8 cellular contexts compared by ENCODE assay signal in genomic region chr17:47776330-47777197, GRCh38. TPM values are rescaled to one million over a fixed set of nuclear protein-coding genes. Genes with fewer than 3 reads are reported as not detected.
A peak's percentile ranks its signal among the peaks of the same experiment; 100 is the strongest.
DNase-seq lines count a peak whose midpoint lies in the region; ATAC-seq, FAIRE-seq and TF ChIP-seq lines count a peak whose summit lies in the region.

No MANE protein-coding gene starts in this region.

- POLR2A ChIA-PET in A549 (lab: Yijun Ruan, JAX) = no interaction called here
- POLR2A ChIA-PET in endothelial cell of umbilical vein (lab: Charles Lee) = no interaction called here

- H3K4me3 ChIP-seq in A549 = no peak overlapping the region
- no peak overlapping the region for H3K4me3 ChIP-seq in WERI-Rb-1 (ENCODE audit: low read depth, low read length)
- H3K4me3 ChIP-seq in endothelial cell of umbilical vein (replicated peaks in 1 of 3; ENCODE audit: insufficient read depth in 1 of 3, low read depth in 1 of 3, low read length in 3 of 3) = no peak overlapping the region

- H2AFZ ChIP-seq in endothelial cell of umbilical vein (ENCODE audit: low read depth, low read length) = no peak overlapping the region

- TF ChIP-seq CTCF in A549 (IDR thresholded peaks at IDR 0.05) (peak; percentile 83), WERI-Rb-1 (IDR thresholded peaks at IDR 0.05; ENCODE audit: low read depth, low read length) (peak; percentile 82), endothelial cell of umbilical vein (IDR thresholded peaks at IDR 0.05; ENCODE audit: extremely low read depth in 1 of 2, insufficient read depth in 1 of 2, low read depth in 1 of 2, low read length in 2 of 2) (peak; percentile 57 to 72), neural crest cell (conservative IDR thresholded peaks at IDR 0.05) (peak; percentile 76)

- H3K27ac ChIP-seq in A549 (no peak overlapping the region), WERI-Rb-1 (no peak overlapping the region), endothelial cell of umbilical vein (ENCODE audit: insufficient read depth, low read depth, low read length) (no peak overlapping the region), caudate nucleus (ENCODE audit: low read depth, low read length) (no peak overlapping the region)

- peaks cover 63% of the 10 kb centered on the region for H3K27me3 Mint-ChIP-seq in neural crest cell (ENCODE audit: low read depth)

- H3K27me3 ChIP-seq in WERI-Rb-1 (ENCODE audit: insufficient read depth, low read depth, severe bottlenecking) = peaks cover 38% of the 10 kb centered on the region
- peaks cover 13 to 22% of the 10 kb centered on the region in 2 experiments for H3K27me3 ChIP-seq in endothelial cell of umbilical vein (ENCODE audit: control insufficient read depth in 2 of 2, insufficient read depth in 2 of 2, low read length in 2 of 2)

- BruUV-seq in endothelial cell of umbilical vein (replicated peaks; lab: Mats Ljungman, UMichigan) = no TSS peak

- DNase-seq in A549 (ENCODE audit: low read depth in 1 of 2, low spot score in 1 of 2) = peak; percentile 71 to 78
- DNase-seq in GF-D8 (lab: John Stamatoyannopoulos, UW) = peak; percentile 4
- DNase-seq in NCI-H187 treated with DMSO at 0.1 percent for 48 hours (lab: John Stamatoyannopoulos, UW) = peak; percentile 11
- peak; percentile 45 for DNase-seq in WERI-Rb-1
- peak; percentile 40 for DNase-seq in endothelial cell of umbilical vein (ENCODE audit: low read depth, low spot score)
- DNase-seq in neural crest cell (ENCODE audit: low read depth, low spot score) = peak; percentile 20
- no peak for DNase-seq in caudate nucleus (lab: John Stamatoyannopoulos, UW)

- peak; percentile 65 to 71 for TF ChIP-seq RAD21 in A549 (conservative IDR thresholded peaks at IDR 0.05 in 1 of 2, IDR thresholded peaks at IDR 0.05 in 1 of 2)

- no peak overlapping the region for H3K4me3 Mint-ChIP-seq in neural crest cell

- H3K79me2 ChIP-seq in endothelial cell of umbilical vein (ENCODE audit: control insufficient read depth, insufficient read depth, low read length) = no peaks in the 10 kb centered on the region

- CTCF ChIA-PET in A549 (lab: Yijun Ruan, JAX) = interaction anchor here (0.5 to 3.2 kb wide), 22 partner anchors 9 to 170 kb away, joined by 3 to 21 read pairs (median 4); no protein-coding TSS in a partner anchor
- CTCF ChIA-PET in endothelial cell of umbilical vein (lab: Charles Lee) = interaction anchor here (0.8 to 1.4 kb wide), 4 partner anchors 9 to 113 kb away, joined by 3 to 5 read pairs (median 4); partner anchors contain the start of genes LRRC46 and MRPL10

- no peak overlapping the region for H3K27ac Mint-ChIP-seq in neural crest cell (ENCODE audit: unreplicated experiment)

- H4K20me1 ChIP-seq in endothelial cell of umbilical vein (replicated peaks; ENCODE audit: control insufficient read depth, extremely low read depth, insufficient read depth, low read length) = no peaks in the 10 kb centered on the region

- ATAC-seq in A549 (peak; percentile 82 to 94), HG02973 (IDR thresholded peaks at IDR 0.05; ENCODE audit: unreplicated experiment) (no peak)

- peaks cover 4% of the 10 kb centered on the region; the same call in 2 of the 3 replicates for H3K9me3 ChIP-seq in A549
- peaks cover 3% of the 10 kb centered on the region for H3K9me3 ChIP-seq in WERI-Rb-1 (ENCODE audit: severe bottlenecking)
- no peaks in the 10 kb centered on the region for H3K9me3 ChIP-seq in endothelial cell of umbilical vein (replicated peaks; ENCODE audit: control insufficient read depth, insufficient read depth, low read length)

- H3K4me1 ChIP-seq in A549 = no peaks in the 10 kb centered on the region
- no peaks in the 10 kb centered on the region for H3K4me1 ChIP-seq in endothelial cell of umbilical vein (ENCODE audit: control insufficient read depth, extremely low read depth, insufficient read depth, low read length)

- FAIRE-seq in A549 (lab: Jason Lieb, UNC) = peak; percentile 98
- peak; percentile 72 for FAIRE-seq in endothelial cell of umbilical vein (lab: Jason Lieb, UNC)

- H3K4me1 Mint-ChIP-seq in neural crest cell = no peaks in the 10 kb centered on the region

- 28% methylated on average over 13 of the region's 14 CpGs for WGBS in A549 (ENCODE audit: missing lambda C conversion rate)

- no peak overlapping the region for H3K9ac ChIP-seq in endothelial cell of umbilical vein (replicated peaks; ENCODE audit: extremely low read depth, insufficient read depth, low read length)

- no peaks in the 10 kb centered on the region for H3K9me1 ChIP-seq in endothelial cell of umbilical vein (replicated peaks; ENCODE audit: control insufficient read depth, extremely low read depth, insufficient read depth, low read length)

- H3K36me3 ChIP-seq in WERI-Rb-1 = no peaks in the 10 kb centered on the region
- H3K36me3 ChIP-seq in endothelial cell of umbilical vein (ENCODE audit: control insufficient read depth in 2 of 2, extremely low read depth in 1 of 2, insufficient read depth in 2 of 2, low read length in 2 of 2) = no peaks in the 10 kb centered on the region

- intact Hi-C loops in endothelial cell of umbilical vein (cut with micrococcal nuclease) = loop anchor here (1.0 to 2.0 kb wide), 3 partner anchors 26 to 54 kb away; partner anchors contain the start of genes LRRC46, MRPL10 and OSBPL7

- no peaks in the 10 kb centered on the region for H3K36me3 Mint-ChIP-seq in neural crest cell (ENCODE audit: low read depth)

- TF ChIP-seq EP300 in A549 (IDR thresholded peaks at IDR 0.05) = no peak

- H3K9me3 Mint-ChIP-seq in neural crest cell = peaks cover 2% of the 10 kb centered on the region

- TF ChIP-seq POLR2A in A549 (IDR thresholded peaks at IDR 0.05; ENCODE audit: low read length) (no peak), endothelial cell of umbilical vein (IDR thresholded peaks at IDR 0.05; ENCODE audit: low read depth, low read length) (no peak)

- dilution Hi-C loops in endothelial cell of umbilical vein (cut with MboI; ENCODE audit: extremely low pct_ligation_motif_present, low sequenced_read_pairs) = no loop called here

- H3K4me2 ChIP-seq in A549 (no peak overlapping the region), endothelial cell of umbilical vein (ENCODE audit: insufficient read depth, low read length) (no peak overlapping the region)

RNA-seq across cellular contexts. Expression of gene TBX21, which starts 43.5 kb away (rescaled TPM):
- polyA plus RNA-seq in A549 (2011; rRNA removed) (0.03 TPM in 1 of 2 replicates, not detected in the other), A549 (2017; fragmentation: RNase III; extraction: RNeasy Plus Mini Kit Qiagen cat#74134 plus additional on column Dnase treatment) (0.04 TPM in 1 of 3 replicates, not detected in the others), endothelial cell of umbilical vein (not detected in 2 replicates)
- polyA plus RNA-seq in A549 (2012; cell fraction: cytosol; rRNA removed) = 0.04 TPM in 1 of 2 replicates, not detected in the other
- 0.02 TPM in 1 of 2 replicates, not detected in the other for polyA plus RNA-seq in A549 (2012; cell fraction: nucleus; rRNA removed)
- not detected in 2 replicates for polyA minus RNA-seq in A549 (2011; rRNA and poly(A)+ RNA removed)
- total RNA-seq in endothelial cell of umbilical vein (not detected in 2 replicates), neural crest cell (not detected in 2 replicates)
- not detected in 2 replicates for polyA plus RNA-seq in endothelial cell of umbilical vein (2011; cell fraction: cytosol; rRNA removed)
- not detected in 2 replicates for polyA plus RNA-seq in endothelial cell of umbilical vein (2011; cell fraction: nucleus; rRNA removed)
- not detected in 2 replicates for polyA plus RNA-seq in endothelial cell of umbilical vein (2012)
- not detected in 2 replicates for polyA minus RNA-seq in endothelial cell of umbilical vein
- polyA minus RNA-seq in endothelial cell of umbilical vein (2011; cell fraction: cytosol; rRNA and poly(A)+ RNA removed) = not detected
- polyA minus RNA-seq in endothelial cell of umbilical vein (2011; cell fraction: nucleus; rRNA and poly(A)+ RNA removed) = not detected in 2 replicates

RNA-seq across cellular contexts. Expression of gene OSBPL7, which starts 45.0 kb away (rescaled TPM):
- 7.0 and 7.1 TPM in 2 replicates for polyA plus RNA-seq in A549 (2011; rRNA removed)
- polyA plus RNA-seq in A549 (2012; cell fraction: cytosol; rRNA removed) = 9.2 and 11.9 TPM in 2 replicates
- 54.3 and 75.1 TPM in 2 replicates for polyA plus RNA-seq in A549 (2012; cell fraction: nucleus; rRNA removed)
- polyA plus RNA-seq in A549 (2017; fragmentation: RNase III; extraction: RNeasy Plus Mini Kit Qiagen cat#74134 plus additional on column Dnase treatment) = 11.4 to 16.9 TPM (median 15.4 TPM) in 3 replicates
- polyA minus RNA-seq in A549 (2011; rRNA and poly(A)+ RNA removed) = 14.2 and 14.7 TPM in 2 replicates
- 26.7 and 29.1 TPM in 2 replicates for total RNA-seq in endothelial cell of umbilical vein
- 16.2 and 19.2 TPM in 2 replicates for polyA plus RNA-seq in endothelial cell of umbilical vein
- polyA plus RNA-seq in endothelial cell of umbilical vein (2011; cell fraction: cytosol; rRNA removed) = 6.3 and 9.4 TPM in 2 replicates
- polyA plus RNA-seq in endothelial cell of umbilical vein (2011; cell fraction: nucleus; rRNA removed) = 114 and 121 TPM in 2 replicates
- polyA plus RNA-seq in endothelial cell of umbilical vein (2012) = 14.8 and 18.8 TPM in 2 replicates
- 16.9 and 17.6 TPM in 2 replicates for polyA minus RNA-seq in endothelial cell of umbilical vein
- polyA minus RNA-seq in endothelial cell of umbilical vein (2011; cell fraction: cytosol; rRNA and poly(A)+ RNA removed) = 3.6 TPM
- polyA minus RNA-seq in endothelial cell of umbilical vein (2011; cell fraction: nucleus; rRNA and poly(A)+ RNA removed) = 25.0 and 35.9 TPM in 2 replicates
- 14.3 and 14.6 TPM in 2 replicates for total RNA-seq in neural crest cell

RNA-seq across cellular contexts. Expression of gene MRPL10, which starts 54.8 kb away (rescaled TPM):
- polyA plus RNA-seq in A549 (2011; rRNA removed) (97.7 and 103 TPM in 2 replicates), A549 (2017; fragmentation: RNase III; extraction: RNeasy Plus Mini Kit Qiagen cat#74134 plus additional on column Dnase treatment) (56.8 to 62.8 TPM (median 62.0 TPM) in 3 replicates), endothelial cell of umbilical vein (84.0 and 88.1 TPM in 2 replicates)
- polyA plus RNA-seq in A549 (2012; cell fraction: cytosol; rRNA removed) = 136 and 194 TPM in 2 replicates
- polyA plus RNA-seq in A549 (2012; cell fraction: nucleus; rRNA removed) = 108 and 166 TPM in 2 replicates
- polyA minus RNA-seq in A549 (2011; rRNA and poly(A)+ RNA removed) = 116 and 142 TPM in 2 replicates
- total RNA-seq in endothelial cell of umbilical vein (38.5 and 43.4 TPM in 2 replicates), neural crest cell (50.0 and 55.3 TPM in 2 replicates)
- 61.7 and 64.3 TPM in 2 replicates for polyA plus RNA-seq in endothelial cell of umbilical vein (2011; cell fraction: cytosol; rRNA removed)
- polyA plus RNA-seq in endothelial cell of umbilical vein (2011; cell fraction: nucleus; rRNA removed) = 28.5 and 31.6 TPM in 2 replicates
- polyA plus RNA-seq in endothelial cell of umbilical vein (2012) = 45.5 and 51.0 TPM in 2 replicates
- polyA minus RNA-seq in endothelial cell of umbilical vein = 64.0 and 68.7 TPM in 2 replicates
- 83.4 TPM for polyA minus RNA-seq in endothelial cell of umbilical vein (2011; cell fraction: cytosol; rRNA and poly(A)+ RNA removed)
- polyA minus RNA-seq in endothelial cell of umbilical vein (2011; cell fraction: nucleus; rRNA and poly(A)+ RNA removed) = 8.4 and 12.2 TPM in 2 replicates

RNA-seq across cellular contexts. Expression of gene LRRC46, which starts 54.9 kb away (rescaled TPM):
- polyA plus RNA-seq in A549 (2011; rRNA removed) = 1.7 and 2.7 TPM in 2 replicates
- 1.7 TPM in 2 replicates for polyA plus RNA-seq in A549 (2012; cell fraction: cytosol; rRNA removed)
- 3.8 and 5.1 TPM in 2 replicates for polyA plus RNA-seq in A549 (2012; cell fraction: nucleus; rRNA removed)
- 2.3 to 3.0 TPM (median 2.5 TPM) in 3 replicates for polyA plus RNA-seq in A549 (2017; fragmentation: RNase III; extraction: RNeasy Plus Mini Kit Qiagen cat#74134 plus additional on column Dnase treatment)
- 1.4 and 1.7 TPM in 2 replicates for polyA minus RNA-seq in A549 (2011; rRNA and poly(A)+ RNA removed)
- total RNA-seq in endothelial cell of umbilical vein = 0.42 TPM in 1 of 2 replicates, not detected in the other
- 0.13 and 0.36 TPM in 2 replicates for polyA plus RNA-seq in endothelial cell of umbilical vein
- polyA plus RNA-seq in endothelial cell of umbilical vein (2011; cell fraction: cytosol; rRNA removed) = 0.10 and 0.16 TPM in 2 replicates
- polyA plus RNA-seq in endothelial cell of umbilical vein (2011; cell fraction: nucleus; rRNA removed) = 0.38 and 0.56 TPM in 2 replicates
- 0.27 and 0.74 TPM in 2 replicates for polyA plus RNA-seq in endothelial cell of umbilical vein (2012)
- 0.53 TPM in 1 of 2 replicates, not detected in the other for polyA minus RNA-seq in endothelial cell of umbilical vein
- polyA minus RNA-seq in endothelial cell of umbilical vein (2011; cell fraction: cytosol; rRNA and poly(A)+ RNA removed) = not detected
- polyA minus RNA-seq in endothelial cell of umbilical vein (2011; cell fraction: nucleus; rRNA and poly(A)+ RNA removed) = not detected in 2 replicates
- total RNA-seq in neural crest cell = 0.84 and 1.4 TPM in 2 replicates

Comparison
In these comparisons a context has a peak if more than half of its experiments do, and no peak if none do; other contexts are left out.
1. DNase-seq: peak in A549 (2 of 2), GF-D8 (single experiment), NCI-H187 treated with DMSO at 0.1 percent for 48 hours (single experiment), WERI-Rb-1 (single experiment), endothelial cell of umbilical vein (single experiment) and neural crest cell (single experiment); none in caudate nucleus (0 of 61).
2. Peak in every context shown above with its lines, with median percentiles within 50 percentile points of each other: CTCF ChIP-seq.